1 cellular context compared by ENCODE assay signal in the genomic region with DNA sequence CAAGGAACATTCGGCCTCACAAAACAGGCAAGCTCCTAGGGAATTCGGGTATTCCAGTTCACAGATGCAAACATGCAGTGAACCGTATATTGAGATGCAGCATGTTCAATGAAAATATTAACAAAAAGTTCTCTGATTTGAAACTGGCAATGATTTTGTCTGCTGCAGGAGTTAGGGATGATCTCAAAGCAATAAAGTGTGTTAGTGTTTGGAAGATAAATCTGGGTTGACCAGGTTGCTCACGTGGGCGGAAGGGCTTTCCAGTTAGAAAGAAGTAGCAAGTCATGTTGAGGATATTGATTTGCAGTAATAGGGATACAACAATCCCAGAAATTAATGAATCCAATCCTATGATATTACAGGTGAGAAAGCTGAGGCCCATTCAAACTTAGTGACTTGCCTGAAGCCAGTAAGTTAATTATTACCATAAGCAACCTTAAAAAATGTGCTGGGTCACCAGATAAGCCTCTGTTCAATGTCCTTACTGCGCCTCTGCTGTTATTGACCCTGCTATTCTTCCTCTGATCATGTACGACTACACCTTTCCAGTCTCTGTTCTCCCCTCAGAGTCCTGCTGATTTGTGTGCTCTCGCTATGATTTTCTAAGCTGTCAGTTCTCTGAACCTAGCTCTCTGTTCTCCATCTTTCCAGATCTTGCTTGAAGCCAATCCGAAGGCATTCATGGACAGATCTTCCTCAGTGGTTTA.
A peak's percentile ranks its signal among the peaks of the same experiment; 100 is the strongest.
TF ChIP-seq lines count a peak whose summit lies in the region.

No MANE protein-coding gene starts in this region.

TF ChIP-seq in HepG2, 621 proteins besides CTCF, POLR2A, EP300 and RAD21 (continued from another document and continues in another):
- no peak for TF ChIP-seq FOXA1 (IDR thresholded peaks at IDR 0.05)
- TF ChIP-seq FOXA1 (CRISPR knock-in tag; IDR thresholded peaks at IDR 0.05), result peak; percentile 29; the same call in 1 of the 2 replicates
- TF ChIP-seq NR2F2 (IDR thresholded peaks at IDR 0.05; ENCODE audit: borderline replicate concordance, low read depth), result no peak
- no peak for TF ChIP-seq ZBTB8A (CRISPR knock-in tag; IDR thresholded peaks at IDR 0.05; ENCODE audit: borderline replicate concordance, low read depth)
- TF ChIP-seq ZNF350 (CRISPR knock-in tag; IDR thresholded peaks at IDR 0.05; ENCODE audit: borderline replicate concordance, low read depth), result no peak
- TF ChIP-seq, protein P1, sequence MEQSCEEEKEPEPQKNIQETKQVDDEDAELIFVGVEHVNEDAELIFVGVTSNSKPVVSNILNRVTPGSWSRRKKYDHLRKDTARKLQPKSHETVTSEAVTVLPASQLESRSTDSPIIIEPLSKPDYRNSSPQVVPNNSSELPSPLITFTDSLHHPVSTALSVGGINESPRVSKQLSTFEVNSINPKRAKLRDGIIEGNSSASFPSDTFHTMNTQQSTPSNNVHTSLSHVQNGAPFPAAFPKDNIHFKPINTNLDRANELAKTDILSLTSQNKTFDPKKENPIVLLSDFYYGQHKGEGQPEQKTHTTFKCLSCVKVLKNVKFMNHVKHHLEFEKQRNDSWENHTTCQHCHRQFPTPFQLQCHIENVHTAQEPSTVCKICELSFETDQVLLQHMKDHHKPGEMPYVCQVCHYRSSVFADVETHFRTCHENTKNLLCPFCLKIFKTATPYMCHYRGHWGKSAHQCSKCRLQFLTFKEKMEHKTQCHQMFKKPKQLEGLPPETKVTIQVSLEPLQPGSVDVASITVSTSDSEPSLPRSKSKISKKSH (CRISPR knock-in tag; IDR thresholded peaks at IDR 0.05; ENCODE audit: borderline replicate concordance), result no peak
- TF ChIP-seq ZNF644 (CRISPR knock-in tag; IDR thresholded peaks at IDR 0.05; ENCODE audit: low read depth), result no peak
- no peak for TF ChIP-seq ZNF17 (CRISPR knock-in tag; IDR thresholded peaks at IDR 0.05)
- TF ChIP-seq JUND (CRISPR knock-in tag; IDR thresholded peaks at IDR 0.05), result no peak
- no peak for TF ChIP-seq ARNT2 (CRISPR knock-in tag; IDR thresholded peaks at IDR 0.05; ENCODE audit: low read depth)
- TF ChIP-seq, protein P2, sequence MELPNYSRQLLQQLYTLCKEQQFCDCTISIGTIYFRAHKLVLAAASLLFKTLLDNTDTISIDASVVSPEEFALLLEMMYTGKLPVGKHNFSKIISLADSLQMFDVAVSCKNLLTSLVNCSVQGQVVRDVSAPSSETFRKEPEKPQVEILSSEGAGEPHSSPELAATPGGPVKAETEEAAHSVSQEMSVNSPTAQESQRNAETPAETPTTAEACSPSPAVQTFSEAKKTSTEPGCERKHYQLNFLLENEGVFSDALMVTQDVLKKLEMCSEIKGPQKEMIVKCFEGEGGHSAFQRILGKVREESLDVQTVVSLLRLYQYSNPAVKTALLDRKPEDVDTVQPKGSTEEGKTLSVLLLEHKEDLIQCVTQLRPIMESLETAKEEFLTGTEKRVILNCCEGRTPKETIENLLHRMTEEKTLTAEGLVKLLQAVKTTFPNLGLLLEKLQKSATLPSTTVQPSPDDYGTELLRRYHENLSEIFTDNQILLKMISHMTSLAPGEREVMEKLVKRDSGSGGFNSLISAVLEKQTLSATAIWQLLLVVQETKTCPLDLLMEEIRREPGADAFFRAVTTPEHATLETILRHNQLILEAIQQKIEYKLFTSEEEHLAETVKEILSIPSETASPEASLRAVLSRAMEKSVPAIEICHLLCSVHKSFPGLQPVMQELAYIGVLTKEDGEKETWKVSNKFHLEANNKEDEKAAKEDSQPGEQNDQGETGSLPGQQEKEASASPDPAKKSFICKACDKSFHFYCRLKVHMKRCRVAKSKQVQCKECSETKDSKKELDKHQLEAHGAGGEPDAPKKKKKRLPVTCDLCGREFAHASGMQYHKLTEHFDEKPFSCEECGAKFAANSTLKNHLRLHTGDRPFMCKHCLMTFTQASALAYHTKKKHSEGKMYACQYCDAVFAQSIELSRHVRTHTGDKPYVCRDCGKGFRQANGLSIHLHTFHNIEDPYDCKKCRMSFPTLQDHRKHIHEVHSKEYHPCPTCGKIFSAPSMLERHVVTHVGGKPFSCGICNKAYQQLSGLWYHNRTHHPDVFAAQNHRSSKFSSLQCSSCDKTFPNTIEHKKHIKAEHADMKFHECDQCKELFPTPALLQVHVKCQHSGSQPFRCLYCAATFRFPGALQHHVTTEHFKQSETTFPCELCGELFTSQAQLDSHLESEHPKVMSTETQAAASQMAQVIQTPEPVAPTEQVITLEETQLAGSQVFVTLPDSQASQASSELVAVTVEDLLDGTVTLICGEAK (IDR thresholded peaks at IDR 0.05), result no peak
- TF ChIP-seq, protein P2 (CRISPR knock-in tag; IDR thresholded peaks at IDR 0.05), result no peak
- TF ChIP-seq ERF (CRISPR knock-in tag; IDR thresholded peaks at IDR 0.05), result no peak
- no peak for TF ChIP-seq ZNF460 (CRISPR knock-in tag; IDR thresholded peaks at IDR 0.05; ENCODE audit: borderline replicate concordance)
- TF ChIP-seq, protein P3, sequence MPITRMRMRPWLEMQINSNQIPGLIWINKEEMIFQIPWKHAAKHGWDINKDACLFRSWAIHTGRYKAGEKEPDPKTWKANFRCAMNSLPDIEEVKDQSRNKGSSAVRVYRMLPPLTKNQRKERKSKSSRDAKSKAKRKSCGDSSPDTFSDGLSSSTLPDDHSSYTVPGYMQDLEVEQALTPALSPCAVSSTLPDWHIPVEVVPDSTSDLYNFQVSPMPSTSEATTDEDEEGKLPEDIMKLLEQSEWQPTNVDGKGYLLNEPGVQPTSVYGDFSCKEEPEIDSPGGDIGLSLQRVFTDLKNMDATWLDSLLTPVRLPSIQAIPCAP (CRISPR knock-in tag; IDR thresholded peaks at IDR 0.05; ENCODE audit: low read depth), result no peak
- TF ChIP-seq NR2F6 (IDR thresholded peaks at IDR 0.05), result 0 out of 2 replicates have a peak, but pooled peaks have one; percentile 9
- TF ChIP-seq NR2F6 (CRISPR knock-in tag; IDR thresholded peaks at IDR 0.05), result 0 out of 2 replicates have a peak, but pooled peaks have one; percentile 27
- TF ChIP-seq NR2C2 (CRISPR knock-in tag; IDR thresholded peaks at IDR 0.05; ENCODE audit: borderline replicate concordance), result no peak
- peak; percentile 62; the same call in 1 of the 2 replicates for TF ChIP-seq ZNF317 (CRISPR knock-in tag; IDR thresholded peaks at IDR 0.05)
- TF ChIP-seq HDAC1 (CRISPR knock-in tag; IDR thresholded peaks at IDR 0.05), result no peak
- TF ChIP-seq, protein P4, sequence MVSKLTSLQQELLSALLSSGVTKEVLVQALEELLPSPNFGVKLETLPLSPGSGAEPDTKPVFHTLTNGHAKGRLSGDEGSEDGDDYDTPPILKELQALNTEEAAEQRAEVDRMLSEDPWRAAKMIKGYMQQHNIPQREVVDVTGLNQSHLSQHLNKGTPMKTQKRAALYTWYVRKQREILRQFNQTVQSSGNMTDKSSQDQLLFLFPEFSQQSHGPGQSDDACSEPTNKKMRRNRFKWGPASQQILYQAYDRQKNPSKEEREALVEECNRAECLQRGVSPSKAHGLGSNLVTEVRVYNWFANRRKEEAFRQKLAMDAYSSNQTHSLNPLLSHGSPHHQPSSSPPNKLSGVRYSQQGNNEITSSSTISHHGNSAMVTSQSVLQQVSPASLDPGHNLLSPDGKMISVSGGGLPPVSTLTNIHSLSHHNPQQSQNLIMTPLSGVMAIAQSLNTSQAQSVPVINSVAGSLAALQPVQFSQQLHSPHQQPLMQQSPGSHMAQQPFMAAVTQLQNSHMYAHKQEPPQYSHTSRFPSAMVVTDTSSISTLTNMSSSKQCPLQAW (CRISPR knock-in tag; IDR thresholded peaks at IDR 0.05), result peak; percentile 42; the same call in 1 of the 2 replicates
- TF ChIP-seq MAFF (IDR thresholded peaks at IDR 0.05; ENCODE audit: low read depth, low read length), result peak; percentile 29; the same call in 1 of the 2 replicates
- peak; percentile 34; the same call in 1 of the 2 replicates for TF ChIP-seq HNF4A (CRISPR knock-in tag; IDR thresholded peaks at IDR 0.05)
- TF ChIP-seq, protein P5, sequence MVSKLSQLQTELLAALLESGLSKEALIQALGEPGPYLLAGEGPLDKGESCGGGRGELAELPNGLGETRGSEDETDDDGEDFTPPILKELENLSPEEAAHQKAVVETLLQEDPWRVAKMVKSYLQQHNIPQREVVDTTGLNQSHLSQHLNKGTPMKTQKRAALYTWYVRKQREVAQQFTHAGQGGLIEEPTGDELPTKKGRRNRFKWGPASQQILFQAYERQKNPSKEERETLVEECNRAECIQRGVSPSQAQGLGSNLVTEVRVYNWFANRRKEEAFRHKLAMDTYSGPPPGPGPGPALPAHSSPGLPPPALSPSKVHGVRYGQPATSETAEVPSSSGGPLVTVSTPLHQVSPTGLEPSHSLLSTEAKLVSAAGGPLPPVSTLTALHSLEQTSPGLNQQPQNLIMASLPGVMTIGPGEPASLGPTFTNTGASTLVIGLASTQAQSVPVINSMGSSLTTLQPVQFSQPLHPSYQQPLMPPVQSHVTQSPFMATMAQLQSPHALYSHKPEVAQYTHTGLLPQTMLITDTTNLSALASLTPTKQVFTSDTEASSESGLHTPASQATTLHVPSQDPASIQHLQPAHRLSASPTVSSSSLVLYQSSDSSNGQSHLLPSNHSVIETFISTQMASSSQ (IDR thresholded peaks at IDR 0.05; ENCODE audit: low read depth), result peak; percentile 85
- TF ChIP-seq, protein P5 (CRISPR knock-in tag; IDR thresholded peaks at IDR 0.05; ENCODE audit: borderline replicate concordance), result peak; percentile 82
- no peak for TF ChIP-seq SRSF1 (optimal IDR thresholded peaks at IDR 0.05; ENCODE audit: low read depth, low read length)
- TF ChIP-seq RBM39 (IDR thresholded peaks at IDR 0.05; ENCODE audit: low read depth, low read length, poor library complexity, severe bottlenecking), result no peak
- no peak for TF ChIP-seq CCAR2 (optimal IDR thresholded peaks at IDR 0.05; ENCODE audit: low read depth, low read length)
- TF ChIP-seq MAF1 (CRISPR knock-in tag; IDR thresholded peaks at IDR 0.05; ENCODE audit: borderline replicate concordance), result no peak
- TF ChIP-seq, protein P6, sequence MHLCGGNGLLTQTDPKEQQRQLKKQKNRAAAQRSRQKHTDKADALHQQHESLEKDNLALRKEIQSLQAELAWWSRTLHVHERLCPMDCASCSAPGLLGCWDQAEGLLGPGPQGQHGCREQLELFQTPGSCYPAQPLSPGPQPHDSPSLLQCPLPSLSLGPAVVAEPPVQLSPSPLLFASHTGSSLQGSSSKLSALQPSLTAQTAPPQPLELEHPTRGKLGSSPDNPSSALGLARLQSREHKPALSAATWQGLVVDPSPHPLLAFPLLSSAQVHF (CRISPR knock-in tag; IDR thresholded peaks at IDR 0.05), result no peak
- no peak for TF ChIP-seq ZC3H4 (CRISPR knock-in tag; IDR thresholded peaks at IDR 0.05; ENCODE audit: borderline replicate concordance)
- TF ChIP-seq HNRNPUL1 (IDR thresholded peaks at IDR 0.05; ENCODE audit: low read depth, low read length), result 0 out of 2 replicates have a peak, but pooled peaks have one; percentile 50
- TF ChIP-seq, protein P7, sequence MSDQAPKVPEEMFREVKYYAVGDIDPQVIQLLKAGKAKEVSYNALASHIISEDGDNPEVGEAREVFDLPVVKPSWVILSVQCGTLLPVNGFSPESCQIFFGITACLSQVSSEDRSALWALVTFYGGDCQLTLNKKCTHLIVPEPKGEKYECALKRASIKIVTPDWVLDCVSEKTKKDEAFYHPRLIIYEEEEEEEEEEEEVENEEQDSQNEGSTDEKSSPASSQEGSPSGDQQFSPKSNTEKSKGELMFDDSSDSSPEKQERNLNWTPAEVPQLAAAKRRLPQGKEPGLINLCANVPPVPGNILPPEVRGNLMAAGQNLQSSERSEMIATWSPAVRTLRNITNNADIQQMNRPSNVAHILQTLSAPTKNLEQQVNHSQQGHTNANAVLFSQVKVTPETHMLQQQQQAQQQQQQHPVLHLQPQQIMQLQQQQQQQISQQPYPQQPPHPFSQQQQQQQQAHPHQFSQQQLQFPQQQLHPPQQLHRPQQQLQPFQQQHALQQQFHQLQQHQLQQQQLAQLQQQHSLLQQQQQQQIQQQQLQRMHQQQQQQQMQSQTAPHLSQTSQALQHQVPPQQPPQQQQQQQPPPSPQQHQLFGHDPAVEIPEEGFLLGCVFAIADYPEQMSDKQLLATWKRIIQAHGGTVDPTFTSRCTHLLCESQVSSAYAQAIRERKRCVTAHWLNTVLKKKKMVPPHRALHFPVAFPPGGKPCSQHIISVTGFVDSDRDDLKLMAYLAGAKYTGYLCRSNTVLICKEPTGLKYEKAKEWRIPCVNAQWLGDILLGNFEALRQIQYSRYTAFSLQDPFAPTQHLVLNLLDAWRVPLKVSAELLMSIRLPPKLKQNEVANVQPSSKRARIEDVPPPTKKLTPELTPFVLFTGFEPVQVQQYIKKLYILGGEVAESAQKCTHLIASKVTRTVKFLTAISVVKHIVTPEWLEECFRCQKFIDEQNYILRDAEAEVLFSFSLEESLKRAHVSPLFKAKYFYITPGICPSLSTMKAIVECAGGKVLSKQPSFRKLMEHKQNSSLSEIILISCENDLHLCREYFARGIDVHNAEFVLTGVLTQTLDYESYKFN (CRISPR knock-in tag; conservative IDR thresholded peaks at IDR 0.05), result peak; percentile 46; the same call in 1 of the 2 replicates
- peak; percentile 20; the same call in 1 of the 2 replicates for TF ChIP-seq ZNF331 (CRISPR knock-in tag; IDR thresholded peaks at IDR 0.05)
